In genomic region chr12:128163096-128163495, GRCh38 we compare ENCODE assay signal across 28 cellular contexts.
"Had no signal": no experiment of that assay in that cellular context is flagged by ENCODE, and none has a peak within 500 bp of the region (broad histone marks: within the 10 kb centered on the region; RNA-seq: fewer than 3 reads in every experiment).

No MANE protein-coding gene starts in this region.

- ATAC-seq: activated T-helper 17 cell treated with anti-CD3 and anti-CD28 coated beads, Interleukin-2, amount 50 U/mL, for 72 hours; body of pancreas; effector memory CD8-positive, alpha-beta T cell; gastroesophageal sphincter had no signal

- H3K4me3 Mint-ChIP-seq: activated CD4-positive, alpha-beta memory T cell treated with anti-CD3 and anti-CD28 coated beads, Interleukin-2, amount 10 ng/mL, durations not matched to agents 7 days and 5 days; activated CD4-positive, alpha-beta T cell treated with anti-CD3 and anti-CD28 coated beads, Interleukin-2, amount 10 ng/mL, durations not matched to agents 7 days and 5 days; activated naive CD8-positive, alpha-beta T cell; activated T-cell treated with anti-CD3 and anti-CD28 coated beads, Interleukin-2, amount 50 U/mL, for 24 hours; activated T-helper 17 cell treated with anti-CD3 and anti-CD28 coated beads, Interleukin-2, amount 50 U/mL, for 72 hours; effector memory CD8-positive, alpha-beta T cell had no signal

- H3K9me3 ChIP-seq: body of pancreas, esophagus muscularis mucosa, gastroesophageal sphincter had no signal

- DNase-seq: activated CD4-positive, alpha-beta memory T cell treated with anti-CD3 and anti-CD28 coated beads, Interleukin-2, amount 10 ng/mL, durations not matched to agents 7 days and 5 days; activated CD4-positive, alpha-beta T cell treated with anti-CD3 and anti-CD28 coated beads for 1 hour; activated CD4-positive, alpha-beta T cell treated with anti-CD3 and anti-CD28 coated beads for 4 hours; activated CD4-positive, alpha-beta T cell treated with anti-CD3 and anti-CD28 coated beads, Interleukin-2, amount 10 ng/mL, durations not matched to agents 7 days and 5 days; activated CD4-positive, alpha-beta T cell treated with anti-CD3 and anti-CD28 coated beads, Interleukin-2, amount 50 U/mL, for 4 hours; activated CD8-positive, alpha-beta memory T cell treated with anti-CD3 and anti-CD28 coated beads, Interleukin-2, amount 50 U/mL, for 48 hours; activated effector memory CD4-positive, alpha-beta T cell treated with Interleukin-2 at 50 U/mL for 16 hours; activated gamma-delta T cell treated with Interleukin-2 at 50 U/mL for 16 hours; activated naive CD4-positive, alpha-beta T cell treated with anti-CD3 and anti-CD28 coated beads, Interleukin-2, amount 50 U/mL, for 16 hours; activated naive CD4-positive, alpha-beta T cell treated with Interleukin-2 at 50 U/mL for 16 hours; activated T-cell treated with anti-CD3 and anti-CD28 coated beads for 4 hours; activated T-cell treated with anti-CD3 and anti-CD28 coated beads, Interleukin-2, amount 50 U/mL, for 24 hours; amniotic stem cell; aorta; body of pancreas; caudate nucleus; cortex of kidney; dermis blood vessel endothelial cell; effector CD4-positive, alpha-beta T cell; effector memory CD8-positive, alpha-beta T cell; erythroblast; foreskin melanocyte; T-helper 1 cell; T-helper 2 cell had no signal

- H3K4me1 ChIP-seq: body of pancreas, esophagus muscularis mucosa, gastroesophageal sphincter had no signal

- H3K27me3 Mint-ChIP-seq: activated CD4-positive, alpha-beta memory T cell treated with anti-CD3 and anti-CD28 coated beads, Interleukin-2, amount 10 ng/mL, durations not matched to agents 7 days and 5 days; activated CD4-positive, alpha-beta T cell treated with anti-CD3 and anti-CD28 coated beads, Interleukin-2, amount 10 ng/mL, durations not matched to agents 7 days and 5 days; activated naive CD8-positive, alpha-beta T cell; activated T-cell treated with anti-CD3 and anti-CD28 coated beads, Interleukin-2, amount 50 U/mL, for 24 hours; activated T-helper 17 cell treated with anti-CD3 and anti-CD28 coated beads, Interleukin-2, amount 50 U/mL, for 72 hours; effector memory CD8-positive, alpha-beta T cell had no signal

- H3K4me3 ChIP-seq: body of pancreas, esophagus muscularis mucosa, gastroesophageal sphincter had no signal

- H3K9me3 Mint-ChIP-seq: activated CD4-positive, alpha-beta T cell treated with anti-CD3 and anti-CD28 coated beads, Interleukin-2, amount 10 ng/mL, durations not matched to agents 7 days and 5 days; activated T-cell treated with anti-CD3 and anti-CD28 coated beads, Interleukin-2, amount 50 U/mL, for 24 hours; activated T-helper 17 cell treated with anti-CD3 and anti-CD28 coated beads, Interleukin-2, amount 50 U/mL, for 72 hours had no signal

- H3K27me3 ChIP-seq: body of pancreas, gastroesophageal sphincter had no signal

- H3K27ac ChIP-seq: body of pancreas, esophagus muscularis mucosa, gastroesophageal sphincter had no signal

- H3K27ac Mint-ChIP-seq: activated CD4-positive, alpha-beta memory T cell treated with anti-CD3 and anti-CD28 coated beads, Interleukin-2, amount 10 ng/mL, durations not matched to agents 7 days and 5 days; activated CD4-positive, alpha-beta T cell treated with anti-CD3 and anti-CD28 coated beads, Interleukin-2, amount 10 ng/mL, durations not matched to agents 7 days and 5 days; activated naive CD8-positive, alpha-beta T cell; activated T-cell treated with anti-CD3 and anti-CD28 coated beads, Interleukin-2, amount 50 U/mL, for 24 hours; activated T-helper 17 cell treated with anti-CD3 and anti-CD28 coated beads, Interleukin-2, amount 50 U/mL, for 72 hours; effector memory CD8-positive, alpha-beta T cell had no signal

- H3K4me1 Mint-ChIP-seq: activated CD4-positive, alpha-beta memory T cell treated with anti-CD3 and anti-CD28 coated beads, Interleukin-2, amount 10 ng/mL, durations not matched to agents 7 days and 5 days; activated CD4-positive, alpha-beta T cell treated with anti-CD3 and anti-CD28 coated beads, Interleukin-2, amount 10 ng/mL, durations not matched to agents 7 days and 5 days; activated T-helper 17 cell treated with anti-CD3 and anti-CD28 coated beads, Interleukin-2, amount 50 U/mL, for 72 hours had no signal

- H3K36me3 ChIP-seq: esophagus muscularis mucosa, gastroesophageal sphincter had no signal

- H3K36me3 Mint-ChIP-seq: activated naive CD8-positive, alpha-beta T cell had no signal
